ENCODE assay signal across 9 cellular contexts in genomic region chr1:162003825-162004205, GRCh38. TPM values are rescaled to one million over a fixed set of nuclear protein-coding genes. Genes with fewer than 3 reads are reported as not detected.
DNase-seq lines count a peak whose midpoint lies in the region; TF ChIP-seq lines count a peak whose summit lies in the region.
"Had no signal": no experiment of that assay in that cellular context is flagged by ENCODE, and none has a peak within 500 bp of the region (broad histone marks: within the 10 kb centered on the region; RNA-seq: fewer than 3 reads in every experiment).

No MANE protein-coding gene starts in this region.

- peak overlapping the region; percentile 42 for H3K27ac ChIP-seq in muscle layer of duodenum (ENCODE audit: low read length)

- peaks cover 0 to 4% (median 2%) of the 10 kb centered on the region in 3 donors for H3K27me3 Mint-ChIP-seq in CD14-positive monocyte (ENCODE audit: low read depth in 3 of 3)
- no peaks in the 10 kb centered on the region for H3K27me3 Mint-ChIP-seq in chondrocyte (ENCODE audit: low read depth)

- no peaks in the 10 kb centered on the region for H3K9me3 ChIP-seq in muscle layer of duodenum (ENCODE audit: control insufficient read depth in 1 of 2, low read length in 2 of 2)

- intact Hi-C loops in CD14-positive monocyte (cut with micrococcal nuclease): no loop called here

- DNase-seq in CD14-positive monocyte (ENCODE audit: low spot score): peak; percentile 73
- peak; percentile 82 for DNase-seq in NCI-H2107 treated with DMSO at 0.1 percent for 48 hours (lab: John Stamatoyannopoulos, UW; ENCODE audit: unreplicated experiment)
- no peak for DNase-seq in chondrocyte (ENCODE audit: low spot score)
- no peak for DNase-seq in T-helper 9 cell
- DNase-seq in NCI-H345 (lab: John Stamatoyannopoulos, UW): no peak
- DNase-seq in activated T-cell treated with anti-CD3 and anti-CD28 coated beads, Interleukin-2, amount 50 U/mL, for 1 hour: no peak
- no peak for DNase-seq in HuH-7.5 (ENCODE audit: low spot score)

- no peaks in the 10 kb centered on the region for H3K9me3 Mint-ChIP-seq in CD14-positive monocyte
- H3K9me3 Mint-ChIP-seq in chondrocyte (ENCODE audit: low read depth): no peaks in the 10 kb centered on the region
- H3K9me3 Mint-ChIP-seq: natural killer cell treated with Interleukin-12 subunit alpha and Interleukin-12 subunit beta and Interleukin-15 and Interleukin-18, amount 100 ng/mL, for 72 hours had no signal

- TF ChIP-seq CTCF in CD14-positive monocyte (IDR thresholded peaks at IDR 0.05) (no peak), chondrocyte (IDR thresholded peaks at IDR 0.05) (no peak)

- H3K4me1 Mint-ChIP-seq in CD14-positive monocyte: peaks cover 33% of the 10 kb centered on the region
- H3K4me1 Mint-ChIP-seq in chondrocyte (ENCODE audit: low read depth): peaks cover 31% of the 10 kb centered on the region

- no peaks in the 10 kb centered on the region for H3K4me1 ChIP-seq in muscle layer of duodenum (ENCODE audit: control insufficient read depth in 1 of 2, insufficient read depth in 2 of 2, low read length in 2 of 2)

- H3K4me3 Mint-ChIP-seq in CD14-positive monocyte: peak overlapping the region; percentile 76 to 92
- peak overlapping the region; percentile 40 for H3K4me3 Mint-ChIP-seq in chondrocyte (ENCODE audit: unreplicated experiment)
- H3K4me3 Mint-ChIP-seq: natural killer cell treated with Interleukin-12 subunit alpha and Interleukin-12 subunit beta and Interleukin-15 and Interleukin-18, amount 100 ng/mL, for 72 hours had no signal

- H3K27me3 ChIP-seq in muscle layer of duodenum (ENCODE audit: low read depth, low read length): no peaks in the 10 kb centered on the region

- no peaks in the 10 kb centered on the region for H3K36me3 Mint-ChIP-seq in CD14-positive monocyte
- H3K36me3 Mint-ChIP-seq in chondrocyte (ENCODE audit: low read depth): peaks cover 24% of the 10 kb centered on the region
- H3K36me3 Mint-ChIP-seq: natural killer cell treated with Interleukin-12 subunit alpha and Interleukin-12 subunit beta and Interleukin-15 and Interleukin-18, amount 100 ng/mL, for 72 hours had no signal

- H3K27ac Mint-ChIP-seq in CD14-positive monocyte: peak overlapping the region; percentile 47 to 94 (median 88)
- H3K27ac Mint-ChIP-seq in chondrocyte (ENCODE audit: unreplicated experiment): peak overlapping the region; percentile 92
- H3K27ac Mint-ChIP-seq: natural killer cell treated with Interleukin-12 subunit alpha and Interleukin-12 subunit beta and Interleukin-15 and Interleukin-18, amount 100 ng/mL, for 72 hours had no signal

- no peak overlapping the region for H3K4me3 ChIP-seq in muscle layer of duodenum (ENCODE audit: low read depth in 1 of 2, low read length in 2 of 2)

- H3K36me3 ChIP-seq in muscle layer of duodenum (ENCODE audit: control insufficient read depth in 1 of 2, insufficient read depth in 2 of 2, low read length in 2 of 2): peaks cover 0 to 31% of the 10 kb centered on the region in 2 donors

RNA-seq across cellular contexts. Expression of gene OLFML2B, which starts 19.9 kb away (rescaled TPM):
- under 1 TPM; 0.66 to 0.95 TPM for polyA plus RNA-seq in CD14-positive monocyte
- total RNA-seq in chondrocyte: 44.6 to 120 TPM (median 113 TPM) in 3 replicates
- total RNA-seq: natural killer cell treated with Interleukin-12 subunit alpha and Interleukin-12 subunit beta and Interleukin-15 and Interleukin-18, amount 100 ng/mL, for 72 hours had no signal

Comparison
In these comparisons a context has a peak if more than half of its experiments do, and no peak if none do; other contexts are left out.
1. DNase-seq: peak in CD14-positive monocyte (single experiment) and NCI-H2107 treated with DMSO at 0.1 percent for 48 hours (single experiment); none in chondrocyte (single experiment), T-helper 9 cell (single experiment), NCI-H345 (single experiment), activated T-cell treated with anti-CD3 and anti-CD28 coated beads, Interleukin-2, amount 50 U/mL, for 1 hour (single experiment) and HuH-7.5 (single experiment).